ENCODE assay signal across 1 cellular context in the genomic region with DNA sequence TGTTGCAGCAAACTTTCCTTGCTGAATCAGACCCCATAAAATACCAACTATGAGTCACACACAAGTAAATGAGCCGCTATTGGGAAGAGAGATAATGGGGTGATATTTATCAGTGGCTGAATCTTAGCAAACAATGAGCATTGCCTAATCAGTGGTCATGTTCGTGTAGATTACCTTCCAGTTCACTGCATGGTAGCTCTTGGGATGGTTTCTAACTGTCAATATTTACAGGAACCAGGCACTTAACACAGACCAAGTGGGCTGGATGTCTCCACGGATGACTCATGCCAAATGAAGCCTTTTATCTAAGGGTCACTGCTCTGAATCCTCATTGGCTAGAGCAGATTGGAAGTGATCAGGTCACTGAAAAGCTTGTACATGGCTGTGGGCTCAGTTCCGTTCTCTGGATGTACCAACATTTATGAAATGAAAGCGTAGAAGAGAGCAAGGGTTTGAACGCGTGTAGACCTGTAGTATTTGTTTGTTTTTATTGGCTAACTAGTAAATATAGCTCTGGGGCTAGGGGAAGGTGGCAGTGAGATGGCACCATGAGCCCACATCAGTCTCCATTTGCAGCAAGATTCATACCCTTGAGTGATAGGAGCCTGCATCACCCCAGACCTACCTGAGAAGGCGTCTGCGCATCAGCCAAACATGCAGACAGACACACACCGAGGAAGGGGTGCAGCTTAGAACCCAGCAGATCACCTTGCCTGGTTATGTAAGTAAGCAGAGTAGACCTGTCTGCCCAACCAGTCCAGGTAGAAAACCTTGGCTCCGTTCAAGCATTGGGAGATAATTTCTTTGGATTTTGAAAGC.
A peak's percentile ranks its signal among the peaks of the same experiment; 100 is the strongest.
TF ChIP-seq lines count a peak whose summit lies in the region.

No MANE protein-coding gene starts in this region.

TF ChIP-seq in GM12878, 131 proteins besides CTCF, POLR2A, EP300 and RAD21 (continued from another document):
- TF ChIP-seq, protein P1, sequence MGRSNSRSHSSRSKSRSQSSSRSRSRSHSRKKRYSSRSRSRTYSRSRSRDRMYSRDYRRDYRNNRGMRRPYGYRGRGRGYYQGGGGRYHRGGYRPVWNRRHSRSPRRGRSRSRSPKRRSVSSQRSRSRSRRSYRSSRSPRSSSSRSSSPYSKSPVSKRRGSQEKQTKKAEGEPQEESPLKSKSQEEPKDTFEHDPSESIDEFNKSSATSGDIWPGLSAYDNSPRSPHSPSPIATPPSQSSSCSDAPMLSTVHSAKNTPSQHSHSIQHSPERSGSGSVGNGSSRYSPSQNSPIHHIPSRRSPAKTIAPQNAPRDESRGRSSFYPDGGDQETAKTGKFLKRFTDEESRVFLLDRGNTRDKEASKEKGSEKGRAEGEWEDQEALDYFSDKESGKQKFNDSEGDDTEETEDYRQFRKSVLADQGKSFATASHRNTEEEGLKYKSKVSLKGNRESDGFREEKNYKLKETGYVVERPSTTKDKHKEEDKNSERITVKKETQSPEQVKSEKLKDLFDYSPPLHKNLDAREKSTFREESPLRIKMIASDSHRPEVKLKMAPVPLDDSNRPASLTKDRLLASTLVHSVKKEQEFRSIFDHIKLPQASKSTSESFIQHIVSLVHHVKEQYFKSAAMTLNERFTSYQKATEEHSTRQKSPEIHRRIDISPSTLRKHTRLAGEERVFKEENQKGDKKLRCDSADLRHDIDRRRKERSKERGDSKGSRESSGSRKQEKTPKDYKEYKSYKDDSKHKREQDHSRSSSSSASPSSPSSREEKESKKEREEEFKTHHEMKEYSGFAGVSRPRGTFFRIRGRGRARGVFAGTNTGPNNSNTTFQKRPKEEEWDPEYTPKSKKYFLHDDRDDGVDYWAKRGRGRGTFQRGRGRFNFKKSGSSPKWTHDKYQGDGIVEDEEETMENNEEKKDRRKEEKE (IDR thresholded peaks at IDR 0.05) = no peak
- TF ChIP-seq, protein P2, sequence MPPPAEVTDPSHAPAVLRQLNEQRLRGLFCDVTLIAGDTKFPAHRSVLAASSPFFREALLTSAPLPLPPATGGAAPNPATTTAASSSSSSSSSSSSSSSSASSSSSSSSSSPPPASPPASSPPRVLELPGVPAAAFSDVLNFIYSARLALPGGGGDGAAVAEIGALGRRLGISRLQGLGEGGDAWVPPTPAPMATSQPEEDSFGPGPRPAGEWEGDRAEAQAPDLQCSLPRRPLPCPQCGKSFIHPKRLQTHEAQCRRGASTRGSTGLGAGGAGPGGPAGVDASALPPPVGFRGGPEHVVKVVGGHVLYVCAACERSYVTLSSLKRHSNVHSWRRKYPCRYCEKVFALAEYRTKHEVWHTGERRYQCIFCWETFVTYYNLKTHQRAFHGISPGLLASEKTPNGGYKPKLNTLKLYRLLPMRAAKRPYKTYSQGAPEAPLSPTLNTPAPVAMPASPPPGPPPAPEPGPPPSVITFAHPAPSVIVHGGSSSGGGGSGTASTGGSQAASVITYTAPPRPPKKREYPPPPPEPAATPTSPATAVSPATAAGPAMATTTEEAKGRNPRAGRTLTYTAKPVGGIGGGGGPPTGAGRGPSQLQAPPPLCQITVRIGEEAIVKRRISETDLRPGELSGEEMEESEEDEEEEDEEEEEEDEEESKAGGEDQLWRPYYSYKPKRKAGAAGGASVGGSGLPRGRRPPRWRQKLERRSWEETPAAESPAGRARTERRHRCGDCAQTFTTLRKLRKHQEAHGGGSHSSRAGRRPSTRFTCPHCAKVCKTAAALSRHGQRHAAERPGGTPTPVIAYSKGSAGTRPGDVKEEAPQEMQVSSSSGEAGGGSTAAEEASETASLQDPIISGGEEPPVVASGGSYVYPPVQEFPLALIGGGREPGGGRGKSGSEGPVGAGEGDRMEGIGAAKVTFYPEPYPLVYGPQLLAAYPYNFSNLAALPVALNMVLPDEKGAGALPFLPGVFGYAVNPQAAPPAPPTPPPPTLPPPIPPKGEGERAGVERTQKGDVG (CRISPR knock-in tag; IDR thresholded peaks at IDR 0.05) = no peak
- TF ChIP-seq, protein P3, sequence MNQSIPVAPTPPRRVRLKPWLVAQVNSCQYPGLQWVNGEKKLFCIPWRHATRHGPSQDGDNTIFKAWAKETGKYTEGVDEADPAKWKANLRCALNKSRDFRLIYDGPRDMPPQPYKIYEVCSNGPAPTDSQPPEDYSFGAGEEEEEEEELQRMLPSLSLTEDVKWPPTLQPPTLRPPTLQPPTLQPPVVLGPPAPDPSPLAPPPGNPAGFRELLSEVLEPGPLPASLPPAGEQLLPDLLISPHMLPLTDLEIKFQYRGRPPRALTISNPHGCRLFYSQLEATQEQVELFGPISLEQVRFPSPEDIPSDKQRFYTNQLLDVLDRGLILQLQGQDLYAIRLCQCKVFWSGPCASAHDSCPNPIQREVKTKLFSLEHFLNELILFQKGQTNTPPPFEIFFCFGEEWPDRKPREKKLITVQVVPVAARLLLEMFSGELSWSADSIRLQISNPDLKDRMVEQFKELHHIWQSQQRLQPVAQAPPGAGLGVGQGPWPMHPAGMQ (IDR thresholded peaks at IDR 0.05; ENCODE audit: borderline replicate concordance) = no peak
- TF ChIP-seq GABPA (IDR thresholded peaks at IDR 0.05; ENCODE audit: low read depth) (no peak), IKZF2 (IDR thresholded peaks at IDR 0.05) (peak; percentile 65 to 69), ATF7 (IDR thresholded peaks at IDR 0.05; ENCODE audit: low read depth) (peak; percentile 71; the same call in 1 of the 2 replicates)
